Comparison of ENCODE assay signal across 8 cellular contexts in genomic region chr11:77127969-77128691, GRCh38. TPM values are rescaled to one million over a fixed set of nuclear protein-coding genes. Genes with fewer than 3 reads are reported as not detected.
DNase-seq lines count a peak whose midpoint lies in the region; ATAC-seq, FAIRE-seq and TF ChIP-seq lines count a peak whose summit lies in the region.

Gene MYO7A (plus strand): TSS chr11:77128246. CDS start chr11:77130635, 2,389 bp downstream.

- no peak within 1 kb of the TSS for H3K9ac ChIP-seq in endothelial cell of umbilical vein (replicated peaks; ENCODE audit: extremely low read depth, insufficient read depth, low read length)
- H3K9ac ChIP-seq in muscle layer of colon (ENCODE audit: low read length), result peak within 1 kb of the TSS; percentile 17

- H3K4me3 ChIP-seq in HFF-Myc (replicated peaks; ENCODE audit: low read depth, low read length) (peak within 1 kb of the TSS; percentile 29), RWPE2 (ENCODE audit: severe bottlenecking) (peak within 1 kb of the TSS; percentile 24), endothelial cell of umbilical vein (replicated peaks in 1 of 3; ENCODE audit: insufficient read depth in 1 of 3, low read depth in 1 of 3, low read length in 3 of 3) (peak within 1 kb of the TSS in 2 of 3 experiments; percentile 23 to 24), muscle layer of colon (ENCODE audit: low read depth in 1 of 2, low read length in 2 of 2) (peak within 1 kb of the TSS; percentile 54 to 61)

- FAIRE-seq in endothelial cell of umbilical vein (lab: Jason Lieb, UNC), result no peak

- no TSS peak for BruUV-seq in endothelial cell of umbilical vein (replicated peaks; lab: Mats Ljungman, UMichigan)

- intact Hi-C loops in endothelial cell of umbilical vein (cut with micrococcal nuclease), result loop anchor here (1.0 kb wide), 3 partner anchors 60 to 491 kb away; no protein-coding TSS in a partner anchor

- H3K9me3 ChIP-seq in RWPE2 (ENCODE audit: severe bottlenecking) (no peaks in the 10 kb centered on the region), endothelial cell of umbilical vein (replicated peaks; ENCODE audit: control insufficient read depth, insufficient read depth, low read length) (no peaks in the 10 kb centered on the region), muscle layer of colon (ENCODE audit: low read length) (no peaks in the 10 kb centered on the region)

- dilution Hi-C loops in endothelial cell of umbilical vein (cut with MboI; ENCODE audit: extremely low pct_ligation_motif_present, low sequenced_read_pairs), result no loop called here

- H4K20me1 ChIP-seq in endothelial cell of umbilical vein (replicated peaks; ENCODE audit: control insufficient read depth, extremely low read depth, insufficient read depth, low read length), result no peaks in the 10 kb centered on the region

- no peaks in the 10 kb centered on the region for H3K9me1 ChIP-seq in endothelial cell of umbilical vein (replicated peaks; ENCODE audit: control insufficient read depth, extremely low read depth, insufficient read depth, low read length)

- H3K27me3 ChIP-seq in RWPE2 (ENCODE audit: insufficient read depth, poor library complexity, severe bottlenecking), result no peaks in the 10 kb centered on the region
- no peaks in the 10 kb centered on the region for H3K27me3 ChIP-seq in endothelial cell of umbilical vein (ENCODE audit: control insufficient read depth in 2 of 2, insufficient read depth in 2 of 2, low read length in 2 of 2)
- peaks cover 0 to 14% of the 10 kb centered on the region in 2 donors for H3K27me3 ChIP-seq in muscle layer of colon (ENCODE audit: control insufficient read depth in 1 of 2, insufficient read depth in 2 of 2, low read length in 2 of 2)

- no peaks in the 10 kb centered on the region for H3K79me2 ChIP-seq in endothelial cell of umbilical vein (ENCODE audit: control insufficient read depth, insufficient read depth, low read length)

- TF ChIP-seq POLR2A in endothelial cell of umbilical vein (IDR thresholded peaks at IDR 0.05; ENCODE audit: low read depth, low read length), result no peak

- CTCF ChIA-PET in endothelial cell of umbilical vein (lab: Charles Lee), result interaction anchor here (1.2 to 7.4 kb wide), 18 partner anchors 12 to 432 kb away, joined by 3 to 309 read pairs (median 16); no protein-coding TSS in a partner anchor

- no peak for TF ChIP-seq CTCF in HFF-Myc (IDR thresholded peaks at IDR 0.05; ENCODE audit: low read depth, low read length, missing control alignments)
- TF ChIP-seq CTCF in RWPE2 (IDR thresholded peaks at IDR 0.05; ENCODE audit: poor library complexity, severe bottlenecking), result no peak
- TF ChIP-seq CTCF in endothelial cell of umbilical vein (IDR thresholded peaks at IDR 0.05; ENCODE audit: extremely low read depth in 1 of 2, insufficient read depth in 1 of 2, low read depth in 1 of 2, low read length in 2 of 2), result no peak

- peak within 1 kb of the TSS; percentile 85 for H2AFZ ChIP-seq in endothelial cell of umbilical vein (ENCODE audit: low read depth, low read length)

- H3K27ac ChIP-seq in RWPE2 (ENCODE audit: poor library complexity, severe bottlenecking) (no peak within 1 kb of the TSS), endothelial cell of umbilical vein (ENCODE audit: insufficient read depth, low read depth, low read length) (no peak within 1 kb of the TSS), muscle layer of colon (ENCODE audit: low read depth, low read length) (no peak within 1 kb of the TSS)

- H3K36me3 ChIP-seq in RWPE2 (ENCODE audit: low read depth) (no peaks in the 10 kb centered on the region), endothelial cell of umbilical vein (ENCODE audit: control insufficient read depth in 2 of 2, extremely low read depth in 1 of 2, insufficient read depth in 2 of 2, low read length in 2 of 2) (peaks cover 0 to 3% of the 10 kb centered on the region in 2 experiments), muscle layer of colon (ENCODE audit: insufficient read depth, low read length) (peaks cover 5% of the 10 kb centered on the region)

- ATAC-seq in RWPE2 (ENCODE audit: low read depth) (0 out of 3 replicates have a peak, but pooled peaks have one; percentile 5), HG02610 (IDR thresholded peaks at IDR 0.05; ENCODE audit: unreplicated experiment) (no peak), GM21423 (IDR thresholded peaks at IDR 0.05; ENCODE audit: unreplicated experiment) (no peak), HG02981 (IDR thresholded peaks at IDR 0.05; ENCODE audit: unreplicated experiment) (no peak)

- DNase-seq in HFF-Myc (ENCODE audit: extremely low read depth, low read depth) (no peak), RWPE2 (ENCODE audit: low spot score) (no peak), endothelial cell of umbilical vein (ENCODE audit: low read depth, low spot score) (peak; percentile 26), DMS 273 (lab: John Stamatoyannopoulos, UW; ENCODE audit: unreplicated experiment) (no peak)

- POLR2A ChIA-PET in endothelial cell of umbilical vein (lab: Charles Lee), result no interaction called here

- peak within 1 kb of the TSS; percentile 70 for H3K4me2 ChIP-seq in endothelial cell of umbilical vein (ENCODE audit: insufficient read depth, low read length)

- H3K4me1 ChIP-seq in RWPE2 (ENCODE audit: insufficient read depth, poor library complexity, severe bottlenecking) (no peaks in the 10 kb centered on the region), endothelial cell of umbilical vein (ENCODE audit: control insufficient read depth, extremely low read depth, insufficient read depth, low read length) (peaks cover 10% of the 10 kb centered on the region), muscle layer of colon (ENCODE audit: insufficient read depth, low read length) (peaks cover 22% of the 10 kb centered on the region)

TF ChIP-seq in endothelial cell of umbilical vein, 7 proteins besides CTCF, POLR2A, EP300 and RAD21:
- no peak for TF ChIP-seq MYC (IDR thresholded peaks at IDR 0.05; ENCODE audit: low read depth, low read length)
- no peak for TF ChIP-seq MAX (IDR thresholded peaks at IDR 0.05; ENCODE audit: insufficient read depth, insufficient read length)
- no peak for TF ChIP-seq GATA2 (IDR thresholded peaks at IDR 0.05; ENCODE audit: insufficient read depth, insufficient read length, low read depth, low read length)
- TF ChIP-seq JUN (IDR thresholded peaks at IDR 0.05; ENCODE audit: borderline replicate concordance, insufficient read depth, insufficient read length, low read depth), result no peak
- no peak for TF ChIP-seq FOS (IDR thresholded peaks at IDR 0.05; ENCODE audit: borderline replicate concordance, insufficient read depth, low read length)
- no peak for TF ChIP-seq EZH2 (IDR thresholded peaks at IDR 0.05; ENCODE audit: borderline replicate concordance, low read depth, low read length, severe bottlenecking)
- no peak for TF ChIP-seq POLR2AphosphoS5 (IDR thresholded peaks at IDR 0.05; ENCODE audit: insufficient read depth, low read depth, low read length)

RNA-seq across cellular contexts. Expression of gene MYO7A, which starts in this region (rescaled TPM):
- total RNA-seq in endothelial cell of umbilical vein, result 1.4 and 3.6 TPM in 2 replicates
- polyA plus RNA-seq in endothelial cell of umbilical vein, result 1.1 and 1.3 TPM in 2 replicates
- polyA plus RNA-seq in endothelial cell of umbilical vein (2011; cell fraction: cytosol; rRNA removed), result 0.94 and 0.96 TPM in 2 replicates
- 3.6 and 4.3 TPM in 2 replicates for polyA plus RNA-seq in endothelial cell of umbilical vein (2011; cell fraction: nucleus; rRNA removed)
- polyA plus RNA-seq in endothelial cell of umbilical vein (2012), result 0.20 and 0.29 TPM in 2 replicates
- polyA minus RNA-seq in endothelial cell of umbilical vein, result 1.0 and 1.3 TPM in 2 replicates
- not detected for polyA minus RNA-seq in endothelial cell of umbilical vein (2011; cell fraction: cytosol; rRNA and poly(A)+ RNA removed)
- polyA minus RNA-seq in endothelial cell of umbilical vein (2011; cell fraction: nucleus; rRNA and poly(A)+ RNA removed), result 1.4 and 1.9 TPM in 2 replicates
